Comparison of ENCODE assay signal across 8 cellular contexts in genomic region chr12:62190921-62191746, GRCh38.
DNase-seq lines count a peak whose midpoint lies in the region; ATAC-seq, FAIRE-seq and TF ChIP-seq lines count a peak whose summit lies in the region.

No MANE protein-coding gene starts in this region.

- H3K4me1 ChIP-seq in heart right ventricle (peaks cover 15 to 30% (median 21%) of the 10 kb centered on the region in 9 donors), rectal smooth muscle tissue (ENCODE audit: control insufficient read depth, insufficient read depth, low read length) (no peaks in the 10 kb centered on the region)

- peak in 6 of 8 donors; percentile 22 to 46 (median 34) for ATAC-seq in heart right ventricle
- no peak for ATAC-seq in GM21423 (IDR thresholded peaks at IDR 0.05; ENCODE audit: unreplicated experiment)
- ATAC-seq in GM18868 (IDR thresholded peaks at IDR 0.05; ENCODE audit: unreplicated experiment): no peak

- H3K27me3 ChIP-seq in heart right ventricle: peaks cover 19 to 67% (median 37%) of the 10 kb centered on the region in 7 donors
- H3K27me3 ChIP-seq in rectal smooth muscle tissue (ENCODE audit: control insufficient read depth, insufficient read depth, low read length): peaks cover 15% of the 10 kb centered on the region

- peak overlapping the region; percentile 18 to 51 (median 36) for H3K4me3 ChIP-seq in heart right ventricle
- H3K4me3 ChIP-seq in rectal smooth muscle tissue (ENCODE audit: low read length): peak overlapping the region; percentile 62

- H3K4me3 Mint-ChIP-seq in activated T-helper 1 cell treated with anti-CD3 and anti-CD28 coated beads, Interleukin-12 subunit alpha, Interleukin-12 subunit beta, Interleukin-2, Interleukin-4 antibody, amounts not matched to agents 30 ng/mL and 10 ng/mL and 1 ng/mL, durations not matched to agents 14 hours and 24 hours and 36 hours: peak overlapping the region; percentile 80

- peaks cover 23% of the 10 kb centered on the region for H3K4me1 Mint-ChIP-seq in activated T-helper 1 cell treated with anti-CD3 and anti-CD28 coated beads, Interleukin-12 subunit alpha, Interleukin-12 subunit beta, Interleukin-2, Interleukin-4 antibody, amounts not matched to agents 30 ng/mL and 10 ng/mL and 1 ng/mL, durations not matched to agents 14 hours and 24 hours and 36 hours (ENCODE audit: low read depth)

- 1 to 2% methylated on average over 73 to 74 of the region's 74 CpGs for WGBS in heart right ventricle, 2 donors

- no peaks in the 10 kb centered on the region for H3K36me3 ChIP-seq in heart right ventricle
- H3K36me3 ChIP-seq in rectal smooth muscle tissue (ENCODE audit: control insufficient read depth, insufficient read depth, low read length): no peaks in the 10 kb centered on the region

- no peak for TF ChIP-seq POLR2A in GM12891 (IDR thresholded peaks at IDR 0.05; ENCODE audit: low read depth, low read length)

- H3K27me3 Mint-ChIP-seq in activated T-helper 1 cell treated with anti-CD3 and anti-CD28 coated beads, Interleukin-12 subunit alpha, Interleukin-12 subunit beta, Interleukin-2, Interleukin-4 antibody, amounts not matched to agents 30 ng/mL and 10 ng/mL and 1 ng/mL, durations not matched to agents 14 hours and 24 hours and 36 hours (ENCODE audit: insufficient read depth): peaks cover 68% of the 10 kb centered on the region

- H3K27ac Mint-ChIP-seq in activated T-helper 1 cell treated with anti-CD3 and anti-CD28 coated beads, Interleukin-12 subunit alpha, Interleukin-12 subunit beta, Interleukin-2, Interleukin-4 antibody, amounts not matched to agents 30 ng/mL and 10 ng/mL and 1 ng/mL, durations not matched to agents 14 hours and 24 hours and 36 hours: peak overlapping the region; percentile 1

- intact Hi-C loops in activated T-helper 1 cell treated with anti-CD3 and anti-CD28 coated beads, Interleukin-12 subunit alpha, Interleukin-12 subunit beta, Interleukin-2, Interleukin-4 antibody, amounts not matched to agents 30 ng/mL and 10 ng/mL and 1 ng/mL, durations not matched to agents 14 hours and 24 hours and 36 hours (cut with micrococcal nuclease): no loop called here
- intact Hi-C loops in heart right ventricle (cut with DNase I): loop anchor here in 1 of 10 donors (10.0 kb wide), 1 partner anchor 186 kb away; no protein-coding TSS in a partner anchor

- DNase-seq in GM12891 (ENCODE audit: insufficient read length, low spot score) (peak; percentile 4), heart right ventricle (no peak), middle frontal gyrus (ENCODE audit: extremely low spot score, low spot score) (no peak), putamen (ENCODE audit: low spot score) (no peak)
- no peak for DNase-seq in activated T-helper 1 cell treated with anti-CD3 and anti-CD28 coated beads, Interleukin-12 subunit alpha, Interleukin-12 subunit beta, Interleukin-2, Interleukin-4 antibody, amounts not matched to agents 30 ng/mL and 10 ng/mL and 1 ng/mL, durations not matched to agents 14 hours and 24 hours and 36 hours (ENCODE audit: low spot score)

- FAIRE-seq in GM12891 (lab: Jason Lieb, UNC): no peak

- H3K9me3 ChIP-seq in heart right ventricle: no peaks in the 10 kb centered on the region

- H3K27ac ChIP-seq in heart right ventricle (no peak overlapping the region), rectal smooth muscle tissue (ENCODE audit: low read depth, low read length) (no peak overlapping the region)

- H3K9me3 Mint-ChIP-seq in activated T-helper 1 cell treated with anti-CD3 and anti-CD28 coated beads, Interleukin-12 subunit alpha, Interleukin-12 subunit beta, Interleukin-2, Interleukin-4 antibody, amounts not matched to agents 30 ng/mL and 10 ng/mL and 1 ng/mL, durations not matched to agents 14 hours and 24 hours and 36 hours: no peaks in the 10 kb centered on the region

- H3K9ac ChIP-seq in rectal smooth muscle tissue (ENCODE audit: low read length): no peak overlapping the region

- TF ChIP-seq CTCF in heart right ventricle (IDR thresholded peaks at IDR 0.05): no peak

- no peaks in the 10 kb centered on the region for H3K36me3 Mint-ChIP-seq in activated T-helper 1 cell treated with anti-CD3 and anti-CD28 coated beads, Interleukin-12 subunit alpha, Interleukin-12 subunit beta, Interleukin-2, Interleukin-4 antibody, amounts not matched to agents 30 ng/mL and 10 ng/mL and 1 ng/mL, durations not matched to agents 14 hours and 24 hours and 36 hours (ENCODE audit: low read depth)

TF ChIP-seq in GM12891, 5 proteins besides CTCF, POLR2A, EP300 and RAD21:
- no peak for TF ChIP-seq POU2F2 (IDR thresholded peaks at IDR 0.05; ENCODE audit: low read depth, low read length)
- TF ChIP-seq TAF1 (IDR thresholded peaks at IDR 0.05; ENCODE audit: low read depth, low read length): no peak
- TF ChIP-seq SPI1 (IDR thresholded peaks at IDR 0.05; ENCODE audit: low read depth, low read length): no peak
- TF ChIP-seq POLR2AphosphoS5 (IDR thresholded peaks at IDR 0.05; ENCODE audit: low read depth, low read length): no peak
- TF ChIP-seq PAX5 (IDR thresholded peaks at IDR 0.05; ENCODE audit: insufficient read depth, low read length, severe bottlenecking): no peak

Comparison
In these comparisons a context has a peak if more than half of its experiments do, and no peak if none do; other contexts are left out.
1. ATAC-seq: peak in heart right ventricle (6 of 8); none in GM21423 (single experiment) and GM18868 (single experiment).